ENCODE assay signal across 22 cellular contexts in the genomic region with DNA sequence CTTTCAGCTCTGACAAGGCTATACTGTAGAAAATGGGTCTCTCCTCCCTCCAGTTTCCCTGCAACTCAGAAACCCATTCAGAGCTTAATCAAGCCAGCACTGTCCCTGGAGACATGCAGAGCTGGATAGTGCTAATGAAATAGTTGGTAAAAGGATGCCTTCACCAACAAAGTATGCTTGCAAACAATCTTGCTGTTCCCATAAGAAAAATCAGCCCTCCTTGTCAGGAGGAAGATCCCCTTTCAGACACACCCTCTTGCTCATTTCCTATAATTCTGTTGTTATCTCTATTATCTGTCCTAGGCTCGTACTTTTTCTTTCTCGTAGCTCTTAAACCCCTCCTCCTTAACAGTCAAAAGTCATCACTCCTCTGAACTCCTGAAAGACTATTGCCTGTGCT. TPM values are rescaled to one million over a fixed set of nuclear protein-coding genes. Genes with fewer than 3 reads are reported as not detected.
A peak's percentile ranks its signal among the peaks of the same experiment; 100 is the strongest.
DNase-seq lines count a peak whose midpoint lies in the region; ATAC-seq, FAIRE-seq and TF ChIP-seq lines count a peak whose summit lies in the region.
"Had no signal": no experiment of that assay in that cellular context is flagged by ENCODE, and none has a peak within 500 bp of the region (broad histone marks: within the 10 kb centered on the region; RNA-seq: fewer than 3 reads in every experiment).

No MANE protein-coding gene starts in this region.

- CTCF ChIA-PET in HepG2 (lab: Yijun Ruan, JAX; ENCODE audit: low intra/inter-chr PET ratio, low total read pairs) (no interaction called here), endothelial cell of umbilical vein (lab: Charles Lee) (interaction anchor here (0.9 to 1.2 kb wide), 3 partner anchors 82 to 394 kb away, joined by 4 to 10 read pairs (median 5); no protein-coding TSS in a partner anchor)
- CTCF ChIA-PET in activated CD4-positive, alpha-beta memory T cell treated with anti-CD3 and anti-CD28 coated beads for 36 hours (lab: Charles Lee): interaction anchor here (1.3 kb wide), 1 partner anchor 86 kb away, joined by 3 read pairs; no protein-coding TSS in a partner anchor

- H3K4me3 ChIP-seq in right lobe of liver: no peak overlapping the region
- H3K4me3 ChIP-seq in HepG2 (replicated peaks in 1 of 3; ENCODE audit: insufficient read depth in 1 of 3, low read depth in 2 of 3, low read length in 3 of 3): no peak overlapping the region
- no peak overlapping the region for H3K4me3 ChIP-seq in endothelial cell of umbilical vein (replicated peaks in 1 of 3; ENCODE audit: insufficient read depth in 1 of 3, low read depth in 1 of 3, low read length in 3 of 3)
- no peak overlapping the region for H3K4me3 ChIP-seq in aorta (ENCODE audit: low read length in 2 of 2)
- H3K4me3 ChIP-seq: dorsolateral prefrontal cortex, esophagus squamous epithelium had no signal

- peaks cover 8% of the 10 kb centered on the region for H3K79me2 ChIP-seq in HepG2 (ENCODE audit: insufficient read depth, low read length)
- no peaks in the 10 kb centered on the region for H3K79me2 ChIP-seq in endothelial cell of umbilical vein (ENCODE audit: control insufficient read depth, insufficient read depth, low read length)

- H2AFZ ChIP-seq in HepG2 (ENCODE audit: low read length) (no peak overlapping the region), endothelial cell of umbilical vein (ENCODE audit: low read depth, low read length) (no peak overlapping the region)

- no peak overlapping the region for H3K9ac ChIP-seq in HepG2 (ENCODE audit: insufficient read depth, low read depth, low read length)
- no peak overlapping the region for H3K9ac ChIP-seq in endothelial cell of umbilical vein (replicated peaks; ENCODE audit: extremely low read depth, insufficient read depth, low read length)

- BruUV-seq in HepG2 (replicated peaks; lab: Mats Ljungman, UMichigan): no TSS peak
- BruUV-seq in endothelial cell of umbilical vein (replicated peaks; lab: Mats Ljungman, UMichigan): no TSS peak

- peaks cover 15% of the 10 kb centered on the region for H3K27me3 Mint-ChIP-seq in activated CD4-positive, alpha-beta memory T cell treated with anti-CD3 and anti-CD28 coated beads for 36 hours

- TF ChIP-seq EP300 in HepG2 (IDR thresholded peaks at IDR 0.05; ENCODE audit: low read depth in 2 of 2, low read length in 2 of 2): no peak
- TF ChIP-seq EP300 in HepG2 (CRISPR knock-in tag; IDR thresholded peaks at IDR 0.05; ENCODE audit: borderline replicate concordance): no peak

- no peaks in the 10 kb centered on the region for H3K4me1 Mint-ChIP-seq in activated CD4-positive, alpha-beta memory T cell treated with anti-CD3 and anti-CD28 coated beads for 36 hours (ENCODE audit: low read depth)
- H3K4me1 Mint-ChIP-seq: CD8-positive, alpha-beta memory T cell had no signal

- H3K4me2 ChIP-seq in HepG2 (ENCODE audit: low read depth, low read length): no peak overlapping the region
- H3K4me2 ChIP-seq in endothelial cell of umbilical vein (ENCODE audit: insufficient read depth, low read length): peak overlapping the region; percentile 31

- DNase-seq in right lobe of liver (no peak), HepG2 (ENCODE audit: low spot score) (no peak), endothelial cell of umbilical vein (ENCODE audit: low read depth, low spot score) (peak; percentile 19), iris pigment epithelial cell (ENCODE audit: low read depth) (peak; percentile 78), aorta (no peak), NOMO-1 (lab: John Stamatoyannopoulos, UW; ENCODE audit: unreplicated experiment in 2 of 2) (no peak), SK-N-DZ (ENCODE audit: low spot score) (no peak)
- no peak for DNase-seq in activated CD4-positive, alpha-beta memory T cell treated with anti-CD3 and anti-CD28 coated beads for 36 hours
- DNase-seq: 8988T; CD8-positive, alpha-beta memory T cell; dorsolateral prefrontal cortex; EL; esophagus squamous epithelium; NCI-H1694 treated with DMSO at 0.1 percent for 48 hours; occipital lobe; small intestine; WERI-Rb-1 had no signal

- TF ChIP-seq POLR2A in right lobe of liver (IDR thresholded peaks at IDR 0.05): no peak
- no peak for TF ChIP-seq POLR2A in HepG2 (IDR thresholded peaks at IDR 0.05; ENCODE audit: insufficient read depth in 1 of 2, low read depth in 2 of 2, low read length in 2 of 2)
- no peak for TF ChIP-seq POLR2A in endothelial cell of umbilical vein (IDR thresholded peaks at IDR 0.05; ENCODE audit: low read depth, low read length)

- H3K36me3 Mint-ChIP-seq in activated CD4-positive, alpha-beta memory T cell treated with anti-CD3 and anti-CD28 coated beads for 36 hours: no peaks in the 10 kb centered on the region
- H3K36me3 Mint-ChIP-seq: CD8-positive, alpha-beta memory T cell; type B pancreatic cell had no signal

- TF ChIP-seq CTCF in right lobe of liver (IDR thresholded peaks at IDR 0.05) (no peak), HepG2 (CRISPR knock-in tag; IDR thresholded peaks at IDR 0.05) (no peak), endothelial cell of umbilical vein (IDR thresholded peaks at IDR 0.05; ENCODE audit: extremely low read depth in 1 of 2, insufficient read depth in 1 of 2, low read depth in 1 of 2, low read length in 2 of 2) (no peak)

- in situ Hi-C loops in HepG2 (cut with HindIII; ENCODE audit: extremely low pct_ligation_motif_present, low pct_unique_long_range_greater_than_20kb): no loop called here

- H3K9me3 ChIP-seq in right lobe of liver (no peaks in the 10 kb centered on the region), HepG2 (ENCODE audit: low read length) (no peaks in the 10 kb centered on the region), endothelial cell of umbilical vein (replicated peaks; ENCODE audit: control insufficient read depth, insufficient read depth, low read length) (no peaks in the 10 kb centered on the region), aorta (ENCODE audit: control insufficient read depth, low read length) (no peaks in the 10 kb centered on the region)
- H3K9me3 ChIP-seq: ascending aorta, esophagus squamous epithelium had no signal

- no peak overlapping the region for H3K4me3 Mint-ChIP-seq in activated CD4-positive, alpha-beta memory T cell treated with anti-CD3 and anti-CD28 coated beads for 36 hours
- H3K4me3 Mint-ChIP-seq: CD8-positive, alpha-beta memory T cell; stimulated activated effector memory CD8-positive, alpha-beta T cell treated with anti-CD3 and anti-CD28 coated beads, Interleukin-12 subunit alpha, Interleukin-12 subunit beta, amount 100 ng/mL, for 72 hours; type B pancreatic cell had no signal

- no peaks in the 10 kb centered on the region for H3K36me3 ChIP-seq in right lobe of liver
- no peaks in the 10 kb centered on the region for H3K36me3 ChIP-seq in HepG2 (replicated peaks in 1 of 2; ENCODE audit: control insufficient read depth in 1 of 2, insufficient read depth in 2 of 2, low read length in 2 of 2)
- H3K36me3 ChIP-seq in endothelial cell of umbilical vein (ENCODE audit: control insufficient read depth in 2 of 2, extremely low read depth in 1 of 2, insufficient read depth in 2 of 2, low read length in 2 of 2): no peaks in the 10 kb centered on the region
- H3K36me3 ChIP-seq in aorta (ENCODE audit: control insufficient read depth in 1 of 2, insufficient read depth in 2 of 2, low read length in 1 of 2): no peaks in the 10 kb centered on the region
- H3K36me3 ChIP-seq: ascending aorta, WERI-Rb-1 had no signal

- FAIRE-seq in HepG2 (lab: Jason Lieb, UNC) (no peak), endothelial cell of umbilical vein (lab: Jason Lieb, UNC) (no peak)
- FAIRE-seq: small intestine had no signal

- no peaks in the 10 kb centered on the region for H4K20me1 ChIP-seq in HepG2 (ENCODE audit: insufficient read depth, low read length)
- H4K20me1 ChIP-seq in endothelial cell of umbilical vein (replicated peaks; ENCODE audit: control insufficient read depth, extremely low read depth, insufficient read depth, low read length): no peaks in the 10 kb centered on the region

- dilution Hi-C loops in endothelial cell of umbilical vein (cut with MboI; ENCODE audit: extremely low pct_ligation_motif_present, low sequenced_read_pairs): no loop called here

- ATAC-seq in right lobe of liver: peak; percentile 40 to 69 (median 43)
- no peak for ATAC-seq in HepG2
- peak; percentile 58 for ATAC-seq in aorta (ENCODE audit: low FRiP score)
- ATAC-seq: stimulated activated effector memory CD8-positive, alpha-beta T cell treated with anti-CD3 and anti-CD28 coated beads, Interleukin-12 subunit alpha, Interleukin-12 subunit beta, amount 100 ng/mL, for 72 hours had no signal

- H3K9me3 Mint-ChIP-seq in activated CD4-positive, alpha-beta memory T cell treated with anti-CD3 and anti-CD28 coated beads for 36 hours: no peaks in the 10 kb centered on the region
- H3K9me3 Mint-ChIP-seq: CD8-positive, alpha-beta memory T cell; stimulated activated effector memory CD8-positive, alpha-beta T cell treated with anti-CD3 and anti-CD28 coated beads, Interleukin-12 subunit alpha, Interleukin-12 subunit beta, amount 100 ng/mL, for 72 hours; type B pancreatic cell had no signal

- 15% methylated on average over 2 of the region's 2 CpGs for WGBS in right lobe of liver (ENCODE audit: insufficient coverage, low coverage, low lambda C conversion rate, missing lambda C conversion rate)
- 97% methylated on average over 2 of the region's 2 CpGs for WGBS in HepG2 (ENCODE audit: low lambda C conversion rate)
- WGBS in aorta, 2 donors: 46 to 51% methylated on average over 2 of the region's 2 CpGs

- intact Hi-C loops in right lobe of liver (cut with DNase I) (no loop called here), HepG2 (cut with micrococcal nuclease; ENCODE audit: unreplicated experiment) (no loop called here), endothelial cell of umbilical vein (cut with micrococcal nuclease) (no loop called here), aorta (cut with DNase I) (no loop called here)
- intact Hi-C loops in activated CD4-positive, alpha-beta memory T cell treated with anti-CD3 and anti-CD28 coated beads for 36 hours (cut with micrococcal nuclease): no loop called here

- H3K27ac Mint-ChIP-seq in activated CD4-positive, alpha-beta memory T cell treated with anti-CD3 and anti-CD28 coated beads for 36 hours: no peak overlapping the region
- H3K27ac Mint-ChIP-seq: CD8-positive, alpha-beta memory T cell; stimulated activated effector memory CD8-positive, alpha-beta T cell treated with anti-CD3 and anti-CD28 coated beads, Interleukin-12 subunit alpha, Interleukin-12 subunit beta, amount 100 ng/mL, for 72 hours; type B pancreatic cell had no signal

- TF ChIP-seq RAD21 in HepG2 (CRISPR knock-in tag; IDR thresholded peaks at IDR 0.05): no peak

- no peaks in the 10 kb centered on the region for H3K27me3 ChIP-seq in right lobe of liver
- no peaks in the 10 kb centered on the region for H3K27me3 ChIP-seq in HepG2 (ENCODE audit: control insufficient read depth in 1 of 2, insufficient read depth in 2 of 2, low read length in 2 of 2)
- no peaks in the 10 kb centered on the region for H3K27me3 ChIP-seq in endothelial cell of umbilical vein (ENCODE audit: control insufficient read depth in 2 of 2, insufficient read depth in 2 of 2, low read length in 2 of 2)
- no peaks in the 10 kb centered on the region for H3K27me3 ChIP-seq in aorta (ENCODE audit: control insufficient read depth in 1 of 2, insufficient read depth in 2 of 2, low read length in 1 of 2)
- H3K27me3 ChIP-seq: ascending aorta, esophagus squamous epithelium had no signal

- POLR2A ChIA-PET in HepG2 (lab: Yijun Ruan, JAX): no interaction called here
- POLR2A ChIA-PET in endothelial cell of umbilical vein (lab: Charles Lee): no interaction called here
- POLR2A ChIA-PET in activated CD4-positive, alpha-beta memory T cell treated with anti-CD3 and anti-CD28 coated beads for 36 hours (lab: Charles Lee): no interaction called here

- H3K4me1 ChIP-seq in right lobe of liver (no peaks in the 10 kb centered on the region), HepG2 (ENCODE audit: insufficient read depth, low read length) (peaks cover 50% of the 10 kb centered on the region), endothelial cell of umbilical vein (ENCODE audit: control insufficient read depth, extremely low read depth, insufficient read depth, low read length) (peaks cover 5% of the 10 kb centered on the region), aorta (ENCODE audit: control insufficient read depth in 1 of 2, insufficient read depth in 2 of 2, low read length in 2 of 2) (peaks cover 0 to 4% of the 10 kb centered on the region in 2 donors)

- no peaks in the 10 kb centered on the region for H3K9me1 ChIP-seq in endothelial cell of umbilical vein (replicated peaks; ENCODE audit: control insufficient read depth, extremely low read depth, insufficient read depth, low read length)

- H3K27ac ChIP-seq in right lobe of liver: no peak overlapping the region
- H3K27ac ChIP-seq in HepG2 (ENCODE audit: extremely low read length, insufficient read depth, low read length): no peak overlapping the region
- H3K27ac ChIP-seq in endothelial cell of umbilical vein (ENCODE audit: insufficient read depth, low read depth, low read length): no peak overlapping the region
- no peak overlapping the region for H3K27ac ChIP-seq in aorta (ENCODE audit: low read depth in 1 of 2, low read length in 2 of 2)
- H3K27ac ChIP-seq: ascending aorta, dorsolateral prefrontal cortex, esophagus squamous epithelium, WERI-Rb-1 had no signal

RNA-seq across cellular contexts. Expression of gene OSMR, which starts 9.9 kb away (rescaled TPM):
- total RNA-seq in right lobe of liver (10 to 100 TPM in 5 of 6 experiments, 1 to 10 TPM in 1; 3.9 to 44.8 (median 12.2) TPM), HepG2 (2016; rRNA removed; fragmentation: Illumina TruSeq; extraction: Trizol) (14.2 and 21.3 TPM in 2 replicates), endothelial cell of umbilical vein (12.8 and 19.7 TPM in 2 replicates), aorta (100 to 1,000 TPM; 150 to 164 TPM)
- 1.8 and 2.9 TPM in 2 replicates for total RNA-seq in HepG2 (2016; cell fraction: cytosol; rRNA removed; fragmentation: Illumina TruSeq; extraction: Trizol; ENCODE audit: low read depth)
- total RNA-seq in HepG2 (2016; cell fraction: insoluble cytoplasmic fraction; rRNA removed; fragmentation: Illumina TruSeq; extraction: Trizol): 12.5 and 19.4 TPM in 2 replicates
- 6.1 and 7.5 TPM in 2 replicates for total RNA-seq in HepG2 (2016; cell fraction: membrane; rRNA removed; fragmentation: Illumina TruSeq; extraction: Trizol)
- total RNA-seq in HepG2 (2016; cell fraction: nucleus; rRNA removed; fragmentation: Illumina TruSeq; extraction: Trizol): 50.3 and 60.9 TPM in 2 replicates
- polyA plus RNA-seq in HepG2 (2011; rRNA removed) (86.5 and 94.3 TPM in 2 replicates), endothelial cell of umbilical vein (6.1 TPM in 2 replicates), aorta (10 to 100 TPM in 1 of 2 donors, 1 to 10 TPM in 1; 4.6 to 36.4 TPM)
- polyA plus RNA-seq in HepG2 (2011; cell fraction: cytosol; rRNA removed): 44.8 and 76.5 TPM in 2 replicates
- 95.6 and 101 TPM in 2 replicates for polyA plus RNA-seq in HepG2 (2011; cell fraction: nucleus; rRNA removed)
- polyA plus RNA-seq in HepG2 (2012): 29.4 and 71.4 TPM in 2 replicates
- polyA plus RNA-seq in HepG2 (2016; cell fraction: cytosol; fragmentation: Illumina TruSeq; extraction: Trizol; ENCODE audit: low read depth): 1.2 and 1.3 TPM in 2 replicates
- 11.5 and 13.4 TPM in 2 replicates for polyA plus RNA-seq in HepG2 (2016; cell fraction: insoluble cytoplasmic fraction; fragmentation: Illumina TruSeq; extraction: Trizol; ENCODE audit: low read depth)
- 2.3 and 3.0 TPM in 2 replicates for polyA plus RNA-seq in HepG2 (2016; cell fraction: membrane; fragmentation: Illumina TruSeq; extraction: Trizol; ENCODE audit: low read depth)
- 43.2 and 48.3 TPM in 2 replicates for polyA plus RNA-seq in HepG2 (2016; cell fraction: nucleus; fragmentation: Illumina TruSeq; extraction: Trizol; ENCODE audit: insufficient read depth, low read depth)
- polyA minus RNA-seq in HepG2 (2011; rRNA and poly(A)+ RNA removed; ENCODE audit: low replicate concordance): 24.4 and 91.8 TPM in 2 replicates
- polyA minus RNA-seq in HepG2 (2011; cell fraction: cytosol; rRNA and poly(A)+ RNA removed): 75.8 and 111 TPM in 2 replicates
- polyA minus RNA-seq in HepG2 (2011; cell fraction: nucleus; rRNA and poly(A)+ RNA removed): 316 and 318 TPM in 2 replicates
- 4.4 and 5.2 TPM in 2 replicates for polyA plus RNA-seq in endothelial cell of umbilical vein (2011; cell fraction: cytosol; rRNA removed)
- 7.7 and 9.9 TPM in 2 replicates for polyA plus RNA-seq in endothelial cell of umbilical vein (2011; cell fraction: nucleus; rRNA removed)
- 3.6 and 3.8 TPM in 2 replicates for polyA plus RNA-seq in endothelial cell of umbilical vein (2012)
- polyA minus RNA-seq in endothelial cell of umbilical vein: 9.8 and 10.5 TPM in 2 replicates
- polyA minus RNA-seq in endothelial cell of umbilical vein (2011; cell fraction: cytosol; rRNA and poly(A)+ RNA removed): 14.6 TPM
- polyA minus RNA-seq in endothelial cell of umbilical vein (2011; cell fraction: nucleus; rRNA and poly(A)+ RNA removed): 15.5 and 16.8 TPM in 2 replicates
- under 1 TPM in 1 of 2 experiments, not detected in 1; 0.10 TPM for total RNA-seq in activated CD4-positive, alpha-beta memory T cell treated with anti-CD3 and anti-CD28 coated beads for 36 hours
- polyA plus RNA-seq in SK-N-DZ (2014; cell fraction: cytosol; rRNA removed): not detected in 2 replicates
- polyA plus RNA-seq in SK-N-DZ (2014; cell fraction: nucleus; rRNA removed): not detected in 2 replicates
- total RNA-seq: activated CD8-positive, alpha-beta memory T cell treated with anti-CD3 and anti-CD28 coated beads for 36 hours; CD8-positive, alpha-beta memory T cell; mononuclear cell had no signal
- polyA plus RNA-seq: CD8-positive, alpha-beta memory T cell had no signal

Comparison
In these comparisons a context has a peak if more than half of its experiments do, and no peak if none do; other contexts are left out.
1. DNase-seq: peak in endothelial cell of umbilical vein (single experiment) and iris pigment epithelial cell (single experiment); none in right lobe of liver (0 of 3), HepG2 (single experiment), aorta (0 of 2), NOMO-1 (0 of 2), activated CD4-positive, alpha-beta memory T cell treated with anti-CD3 and anti-CD28 coated beads for 36 hours (single experiment) and SK-N-DZ (single experiment).